Comparison of ENCODE assay signal across 15 cellular contexts in genomic region chr2:100182494-100183355, GRCh38. TPM values are rescaled to one million over a fixed set of nuclear protein-coding genes. Genes with fewer than 3 reads are reported as not detected.
DNase-seq lines count a peak whose midpoint lies in the region; TF ChIP-seq lines count a peak whose summit lies in the region.
"Had no signal": no experiment of that assay in that cellular context is flagged by ENCODE, and none has a peak within 500 bp of the region (broad histone marks: within the 10 kb centered on the region; RNA-seq: fewer than 3 reads in every experiment).

No MANE protein-coding gene starts in this region.

- no peak overlapping the region for H3K4me3 Mint-ChIP-seq in activated T-helper 2 cell treated with anti-CD3 and anti-CD28 coated beads, Interferon-gamma antibody, Interleukin-2, Interleukin-4, amounts not matched to agents 10 μg/mL and 5 μg/mL and 100 μg/mL, durations not matched to agents 14 hours and 24 hours and 36 hours (ENCODE audit: low read depth)

- H3K27me3 ChIP-seq in neural cell (ENCODE audit: insufficient read depth, low read depth, low read length) = no peaks in the 10 kb centered on the region
- H3K27me3 ChIP-seq in tibial artery = no peaks in the 10 kb centered on the region
- H3K27me3 ChIP-seq: breast epithelium had no signal

- H2AFZ ChIP-seq in neural cell (ENCODE audit: low read depth, low read length) = no peak overlapping the region

- TF ChIP-seq EP300 in neural cell (conservative IDR thresholded peaks at IDR 0.05; ENCODE audit: poor library complexity, severe bottlenecking) = no peak

- DNase-seq in EH (ENCODE audit: low read depth) = peak; percentile 31
- DNase-seq in NCI-H2227 treated with DMSO at 0.1 percent for 48 hours (lab: John Stamatoyannopoulos, UW) = peak; percentile 31
- DNase-seq in fibroblast of the aortic adventitia (ENCODE audit: low read depth) = peak; percentile 3
- DNase-seq in activated T-helper 2 cell treated with anti-CD3 and anti-CD28 coated beads, Interferon-gamma antibody, Interleukin-2, Interleukin-4, amounts not matched to agents 10 μg/mL and 5 μg/mL and 100 μg/mL, durations not matched to agents 14 hours and 24 hours and 36 hours (ENCODE audit: low spot score) = no peak
- no peak for DNase-seq in A172 (ENCODE audit: low spot score)
- no peak for DNase-seq in RWPE1 (ENCODE audit: low spot score)
- no peak for DNase-seq in tibial artery
- DNase-seq: activated gamma-delta T cell treated with Interleukin-2 at 50 U/mL for 16 hours, EL, OCI-M1, SK-N-SH had no signal

- H3K4me1 Mint-ChIP-seq in activated T-helper 2 cell treated with anti-CD3 and anti-CD28 coated beads, Interferon-gamma antibody, Interleukin-2, Interleukin-4, amounts not matched to agents 10 μg/mL and 5 μg/mL and 100 μg/mL, durations not matched to agents 14 hours and 24 hours and 36 hours (ENCODE audit: low read depth) = no peaks in the 10 kb centered on the region

- no peaks in the 10 kb centered on the region for H3K79me2 ChIP-seq in neural cell (replicated peaks; ENCODE audit: insufficient read depth, low read length)

- intact Hi-C loops in activated T-helper 2 cell treated with anti-CD3 and anti-CD28 coated beads, Interferon-gamma antibody, Interleukin-2, Interleukin-4, amounts not matched to agents 10 μg/mL and 5 μg/mL and 100 μg/mL, durations not matched to agents 14 hours and 24 hours and 36 hours (cut with micrococcal nuclease) = no loop called here
- intact Hi-C loops in tibial artery (cut with DNase I; ENCODE audit: low total_unique reads) = no loop called here

- H3K9me3 Mint-ChIP-seq in activated T-helper 2 cell treated with anti-CD3 and anti-CD28 coated beads, Interferon-gamma antibody, Interleukin-2, Interleukin-4, amounts not matched to agents 10 μg/mL and 5 μg/mL and 100 μg/mL, durations not matched to agents 14 hours and 24 hours and 36 hours = no peaks in the 10 kb centered on the region

- no peaks in the 10 kb centered on the region for H3K9me2 ChIP-seq in neural cell (ENCODE audit: insufficient read depth, low read length)
- H3K9me2 ChIP-seq: SK-N-SH had no signal

- H3K4me2 ChIP-seq in neural cell (ENCODE audit: low read length) = no peak overlapping the region
- H3K4me2 ChIP-seq: SK-N-SH had no signal

- H3K27ac ChIP-seq in neural cell (ENCODE audit: low read length) (no peak overlapping the region), RWPE1 (no peak overlapping the region), tibial artery (no peak overlapping the region)
- H3K27ac ChIP-seq: breast epithelium, C4-2B had no signal

- H3K36me3 ChIP-seq in neural cell (ENCODE audit: insufficient read depth, low read length) (no peaks in the 10 kb centered on the region), tibial artery (no peaks in the 10 kb centered on the region)
- H3K36me3 ChIP-seq: breast epithelium had no signal

- CTCF ChIA-PET in RWPE1 (lab: Yijun Ruan, JAX) = no interaction called here

- no peaks in the 10 kb centered on the region for H3F3A ChIP-seq in neural cell (ENCODE audit: insufficient read depth, low read length, poor library complexity, severe bottlenecking)

- H3K36me3 Mint-ChIP-seq in activated T-helper 2 cell treated with anti-CD3 and anti-CD28 coated beads, Interferon-gamma antibody, Interleukin-2, Interleukin-4, amounts not matched to agents 10 μg/mL and 5 μg/mL and 100 μg/mL, durations not matched to agents 14 hours and 24 hours and 36 hours (ENCODE audit: low read depth) = no peaks in the 10 kb centered on the region

- TF ChIP-seq RAD21 in neural cell (conservative IDR thresholded peaks at IDR 0.05) = no peak

- H3K4me3 ChIP-seq in fibroblast of the aortic adventitia (ENCODE audit: low read depth, low read length) (no peak overlapping the region), neural cell (ENCODE audit: low read length) (peak overlapping the region; percentile 10), tibial artery (no peak overlapping the region)
- H3K4me3 ChIP-seq: breast epithelium had no signal

- H3K4me1 ChIP-seq in tibial artery = no peaks in the 10 kb centered on the region
- H3K4me1 ChIP-seq: breast epithelium had no signal

- no peak overlapping the region for H3K27ac Mint-ChIP-seq in activated T-helper 2 cell treated with anti-CD3 and anti-CD28 coated beads, Interferon-gamma antibody, Interleukin-2, Interleukin-4, amounts not matched to agents 10 μg/mL and 5 μg/mL and 100 μg/mL, durations not matched to agents 14 hours and 24 hours and 36 hours

- H3K9ac ChIP-seq in neural cell (ENCODE audit: low read length) = no peak overlapping the region
- H3K9ac ChIP-seq: SK-N-SH had no signal

- no peaks in the 10 kb centered on the region for H4K20me1 ChIP-seq in neural cell (ENCODE audit: insufficient read depth)

- no peak for TF ChIP-seq CTCF in fibroblast of the aortic adventitia (IDR thresholded peaks at IDR 0.05; ENCODE audit: insufficient read depth, low read length)
- no peak for TF ChIP-seq CTCF in neural cell (IDR thresholded peaks at IDR 0.05; ENCODE audit: poor library complexity, severe bottlenecking)
- TF ChIP-seq CTCF in RWPE1 (conservative IDR thresholded peaks at IDR 0.05; ENCODE audit: low read depth) = no peak
- TF ChIP-seq CTCF in tibial artery (IDR thresholded peaks at IDR 0.05) = no peak

- POLR2A ChIA-PET in RWPE1 (lab: Yijun Ruan, JAX; ENCODE audit: low non-redundant PET) = no interaction called here

- H3K9me3 ChIP-seq in neural cell (ENCODE audit: low read length) (no peaks in the 10 kb centered on the region), tibial artery (no peaks in the 10 kb centered on the region)
- H3K9me3 ChIP-seq: breast epithelium, SK-N-SH had no signal

- H3K27me3 Mint-ChIP-seq in activated T-helper 2 cell treated with anti-CD3 and anti-CD28 coated beads, Interferon-gamma antibody, Interleukin-2, Interleukin-4, amounts not matched to agents 10 μg/mL and 5 μg/mL and 100 μg/mL, durations not matched to agents 14 hours and 24 hours and 36 hours (ENCODE audit: low read depth) = peaks cover 2% of the 10 kb centered on the region

TF ChIP-seq in neural cell, 6 proteins besides CTCF, POLR2A, EP300 and RAD21:
- no peak for TF ChIP-seq EZH2 (IDR thresholded peaks at IDR 0.05; ENCODE audit: borderline replicate concordance, insufficient read depth, low read length, poor library complexity, severe bottlenecking)
- no peak for TF ChIP-seq SMC3 (conservative IDR thresholded peaks at IDR 0.05; ENCODE audit: poor library complexity)
- no peak for TF ChIP-seq REST (IDR thresholded peaks at IDR 0.05; ENCODE audit: borderline replicate concordance)
- no peak for TF ChIP-seq MXI1 (conservative IDR thresholded peaks at IDR 0.05; ENCODE audit: poor library complexity, severe bottlenecking)
- TF ChIP-seq POLR2AphosphoS5 (IDR thresholded peaks at IDR 0.05) = peak; percentile 14
- no peak for TF ChIP-seq TAF1 (IDR thresholded peaks at IDR 0.05; ENCODE audit: low read depth)

RNA-seq across cellular contexts. Expression of gene AFF3, which starts 40.3 kb away (rescaled TPM):
- 4.2 TPM in 1 of 2 replicates, not detected in the other for total RNA-seq in fibroblast of the aortic adventitia (ENCODE audit: low replicate concordance)
- polyA plus RNA-seq in neural cell = 5.1 and 5.7 TPM in 2 replicates
- 26.5 and 39.0 TPM in 2 replicates for polyA minus RNA-seq in neural cell
- total RNA-seq in activated T-helper 2 cell treated with anti-CD3 and anti-CD28 coated beads, Interferon-gamma antibody, Interleukin-2, Interleukin-4, amounts not matched to agents 10 μg/mL and 5 μg/mL and 100 μg/mL, durations not matched to agents 14 hours and 24 hours and 36 hours = 1.4 and 1.7 TPM in 2 replicates
- 1.9 and 6.7 TPM in 2 replicates for total RNA-seq in A172 (2014; rRNA removed; shearing (Covaris generic))
- total RNA-seq: pulmonary artery endothelial cell had no signal

Comparison
In these comparisons a context has a peak if more than half of its experiments do, and no peak if none do; other contexts are left out.
1. DNase-seq: peak in EH (single experiment), NCI-H2227 treated with DMSO at 0.1 percent for 48 hours (single experiment) and fibroblast of the aortic adventitia (single experiment); none in activated T-helper 2 cell treated with anti-CD3 and anti-CD28 coated beads, Interferon-gamma antibody, Interleukin-2, Interleukin-4, amounts not matched to agents 10 μg/mL and 5 μg/mL and 100 μg/mL, durations not matched to agents 14 hours and 24 hours and 36 hours (single experiment), A172 (single experiment), RWPE1 (single experiment) and tibial artery (0 of 2).